In genomic region chr5:107533946-107534876, GRCh38 we compare ENCODE assay signal across 16 cellular contexts.
DNase-seq lines count a peak whose midpoint lies in the region; ATAC-seq, FAIRE-seq and TF ChIP-seq lines count a peak whose summit lies in the region.
"Had no signal": no experiment of that assay in that cellular context is flagged by ENCODE, and none has a peak within 500 bp of the region (broad histone marks: within the 10 kb centered on the region; RNA-seq: fewer than 3 reads in every experiment).

No MANE protein-coding gene starts in this region.

- no peak for TF ChIP-seq POLR2A in testis (IDR thresholded peaks at IDR 0.05)

- no peaks in the 10 kb centered on the region for H3K9me1 ChIP-seq in keratinocyte (ENCODE audit: control insufficient read depth, extremely low read depth, insufficient read depth, low read length)

- 81 to 90% methylated on average over 2 of the region's 2 CpGs for WGBS in testis, 2 donors

- peak; percentile 48 for FAIRE-seq in keratinocyte (lab: Jason Lieb, UNC)

- no peak overlapping the region for H3K27ac ChIP-seq in keratinocyte (ENCODE audit: control insufficient read depth, insufficient read depth, low read length)
- no peak overlapping the region for H3K27ac ChIP-seq in testis
- H3K27ac ChIP-seq: cardiac muscle cell, RWPE1, tibial nerve, VCaP had no signal

- no peak overlapping the region for H2AFZ ChIP-seq in keratinocyte (ENCODE audit: control insufficient read depth, low read length)

- DNase-seq in DMS153 (lab: John Stamatoyannopoulos, UW) (peak; percentile 40), LNCaP clone FGC (ENCODE audit: low read depth) (peak; percentile 73), NCI-H748 (lab: John Stamatoyannopoulos, UW; ENCODE audit: unreplicated experiment) (peak; percentile 85), keratinocyte (ENCODE audit: low read depth, low spot score) (no peak), iPS-NIHi7 (ENCODE audit: extremely low spot score) (no peak), testis (no peak)
- DNase-seq: activated CD4-positive, alpha-beta T cell treated with anti-CD3 and anti-CD28 coated beads for 48 hours; activated naive CD4-positive, alpha-beta T cell treated with anti-CD3 and anti-CD28 coated beads, Interleukin-2, amount 10 ng/mL, durations not matched to agents 7 days and 5 days; CD4-positive, alpha-beta memory T cell; NCI-H1694 treated with DMSO at 0.1 percent for 48 hours; stimulated activated naive CD8-positive, alpha-beta T cell treated with anti-CD3 and anti-CD28 coated beads, Interleukin-15, amount 100 ng/mL, for 72 hours had no signal

- TF ChIP-seq CTCF in LNCaP clone FGC (IDR thresholded peaks at IDR 0.05; ENCODE audit: control insufficient read depth, extremely low read depth, insufficient read depth): no peak
- no peak for TF ChIP-seq CTCF in keratinocyte (optimal IDR thresholded peaks at IDR 0.05 in 1 of 3, IDR thresholded peaks at IDR 0.05 in 1 of 3, conservative IDR thresholded peaks at IDR 0.05 in 1 of 3; ENCODE audit: extremely low read depth in 1 of 3, insufficient read depth in 2 of 3, low read length in 3 of 3)
- TF ChIP-seq CTCF in testis (IDR thresholded peaks at IDR 0.05): no peak

- H3K27me3 ChIP-seq in keratinocyte (ENCODE audit: control insufficient read depth, extremely low read depth, insufficient read depth, low read length) (no peaks in the 10 kb centered on the region), testis (no peaks in the 10 kb centered on the region)
- H3K27me3 ChIP-seq: cardiac muscle cell, tibial nerve had no signal

- intact Hi-C loops in testis (cut with DNase I; ENCODE audit: low total_unique reads): no loop called here

- peaks cover 4% of the 10 kb centered on the region for H3K79me2 ChIP-seq in keratinocyte (ENCODE audit: control insufficient read depth, insufficient read depth, low read length)

- H3K4me3 ChIP-seq in LNCaP clone FGC (ENCODE audit: low read depth, low read length) (no peak overlapping the region), keratinocyte (ENCODE audit: control insufficient read depth in 2 of 3, extremely low read depth in 1 of 3, insufficient read depth in 2 of 3, low read depth in 1 of 3, low read length in 3 of 3) (no peak overlapping the region), testis (no peak overlapping the region)
- H3K4me3 ChIP-seq: cardiac muscle cell, tibial nerve had no signal

- ATAC-seq in GM18868 (IDR thresholded peaks at IDR 0.05; ENCODE audit: unreplicated experiment): no peak
- ATAC-seq: stimulated activated naive CD8-positive, alpha-beta T cell treated with anti-CD3 and anti-CD28 coated beads, Interleukin-15, amount 100 ng/mL, for 72 hours had no signal

- no peaks in the 10 kb centered on the region for H3K36me3 ChIP-seq in keratinocyte (ENCODE audit: control insufficient read depth in 2 of 2, extremely low read depth in 1 of 2, insufficient read depth in 2 of 2, low read length in 2 of 2)
- no peaks in the 10 kb centered on the region for H3K36me3 ChIP-seq in testis (ENCODE audit: low read depth, missing control alignments)
- H3K36me3 ChIP-seq: cardiac muscle cell, tibial nerve had no signal

- no peaks in the 10 kb centered on the region for H4K20me1 ChIP-seq in keratinocyte (ENCODE audit: control insufficient read depth, extremely low read depth, insufficient read depth, low read length)

- H3K4me1 ChIP-seq in keratinocyte (ENCODE audit: control insufficient read depth, extremely low read depth, insufficient read depth, low read length) (peaks cover 12% of the 10 kb centered on the region), testis (peaks cover 3% of the 10 kb centered on the region)
- H3K4me1 ChIP-seq: tibial nerve had no signal

- dilution Hi-C loops in keratinocyte (cut with MboI; ENCODE audit: extremely low pct_ligation_motif_present, low sequenced_read_pairs): no loop called here

- H3K4me2 ChIP-seq in keratinocyte (ENCODE audit: control insufficient read depth, extremely low read depth, insufficient read depth, low read depth, low read length): no peak overlapping the region

- no peak overlapping the region for H3K9ac ChIP-seq in keratinocyte (ENCODE audit: control insufficient read depth, extremely low read depth, insufficient read depth, low read length)

- H3K9me3 ChIP-seq in keratinocyte (ENCODE audit: control insufficient read depth, low read depth, low read length): no peaks in the 10 kb centered on the region
- H3K9me3 ChIP-seq in testis: no peaks in the 10 kb centered on the region
- H3K9me3 ChIP-seq: tibial nerve had no signal

Comparison
In these comparisons a context has a peak if more than half of its experiments do, and no peak if none do; other contexts are left out.
1. DNase-seq: peak in DMS153 (single experiment), LNCaP clone FGC (single experiment) and NCI-H748 (single experiment); none in keratinocyte (single experiment), iPS-NIHi7 (single experiment) and testis (single experiment).